ENCODE assay signal across 7 cellular contexts in the genomic region with DNA sequence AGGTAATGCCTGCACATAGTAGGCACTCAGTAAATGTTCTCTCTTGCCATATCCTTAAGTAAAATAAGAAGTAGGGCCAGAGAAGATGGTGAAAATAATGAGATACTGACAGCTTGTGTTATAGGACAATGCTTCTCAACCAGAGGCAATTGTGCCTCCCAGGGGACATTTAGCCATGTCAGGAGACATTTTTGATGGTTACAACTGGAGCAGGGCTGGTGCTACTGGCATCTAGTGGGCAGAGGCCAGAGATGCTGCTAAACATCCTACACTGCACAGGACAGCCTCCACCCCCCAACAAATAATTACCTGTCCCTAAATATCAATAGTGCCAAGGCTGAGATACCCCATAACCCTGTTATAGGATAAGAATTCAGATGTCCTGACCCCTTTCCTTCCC. TPM values are rescaled to one million over a fixed set of nuclear protein-coding genes. Genes with fewer than 3 reads are reported as not detected.
DNase-seq lines count a peak whose midpoint lies in the region; ATAC-seq and TF ChIP-seq lines count a peak whose summit lies in the region.

No MANE protein-coding gene starts in this region.

- H3K27me3 Mint-ChIP-seq in nephron (ENCODE audit: low read depth), result peaks cover 10% of the 10 kb centered on the region

- peak overlapping the region; percentile 71 to 84 (median 77) for H3K4me3 Mint-ChIP-seq in nephron

- no peak overlapping the region for H2AFZ ChIP-seq in Loucy (ENCODE audit: low read length)

- DNase-seq in GM06990 (ENCODE audit: extremely low read depth, insufficient read length), result no peak
- DNase-seq in amniotic epithelial cell (ENCODE audit: low read depth), result peak; percentile 19
- no peak for DNase-seq in NOMO-1 treated with DMSO at 0.1 percent for 48 hours (lab: John Stamatoyannopoulos, UW; ENCODE audit: unreplicated experiment)
- DNase-seq in left lung, result no peak

- no peaks in the 10 kb centered on the region for H3K9me3 ChIP-seq in Loucy (ENCODE audit: insufficient read depth, low read depth, low read length)
- H3K9me3 ChIP-seq in left lung, result no peaks in the 10 kb centered on the region

- H3K4me1 ChIP-seq in Loucy (ENCODE audit: insufficient read depth, low read length, poor library complexity, severe bottlenecking), result peaks cover 23% of the 10 kb centered on the region
- peaks cover 15 to 24% of the 10 kb centered on the region in 2 donors for H3K4me1 ChIP-seq in left lung

- H3K79me2 ChIP-seq in Loucy (ENCODE audit: insufficient read depth, low read length), result peaks cover 24% of the 10 kb centered on the region

- H3K9me2 ChIP-seq in Loucy (replicated peaks; ENCODE audit: low read depth, low read length), result no peaks in the 10 kb centered on the region

- no peaks in the 10 kb centered on the region for H3F3A ChIP-seq in Loucy (ENCODE audit: low read depth)

- H3K27ac Mint-ChIP-seq in nephron, result peak overlapping the region in 1 of 3 experiments; percentile 17

- TF ChIP-seq CTCF in GM06990 (IDR thresholded peaks at IDR 0.05; ENCODE audit: insufficient read depth, low read length, poor library complexity, severe bottlenecking) (peak; percentile 67), Loucy (conservative IDR thresholded peaks at IDR 0.05; ENCODE audit: low read length) (peak; percentile 67), nephron (IDR thresholded peaks at IDR 0.05; ENCODE audit: unreplicated experiment in 3 of 3) (no peak), left lung (IDR thresholded peaks at IDR 0.05) (no peak)

- H3K9me3 Mint-ChIP-seq in nephron, result no peaks in the 10 kb centered on the region

- no peak overlapping the region for H3K27ac ChIP-seq in left lung

- intact Hi-C loops in left lung (cut with DNase I), result no loop called here

- no peaks in the 10 kb centered on the region for H3K4me1 Mint-ChIP-seq in nephron

- H3K27me3 ChIP-seq in GM06990 (replicated peaks; ENCODE audit: control insufficient read depth, insufficient read depth, low read length) (no peaks in the 10 kb centered on the region), Loucy (ENCODE audit: insufficient read depth, low read length, poor library complexity, severe bottlenecking) (no peaks in the 10 kb centered on the region), left lung (no peaks in the 10 kb centered on the region)

- peaks cover 3% of the 10 kb centered on the region for H4K20me1 ChIP-seq in Loucy (ENCODE audit: insufficient read depth, low read length, poor library complexity, severe bottlenecking)

- no peaks in the 10 kb centered on the region; the same call in 1 of the 2 replicates for H3K36me3 ChIP-seq in GM06990 (ENCODE audit: control insufficient read depth, insufficient read depth, low read length)
- H3K36me3 ChIP-seq in Loucy (ENCODE audit: insufficient read depth, low read length), result no peaks in the 10 kb centered on the region
- H3K36me3 ChIP-seq in left lung, result no peaks in the 10 kb centered on the region

- H3K9ac ChIP-seq in Loucy (ENCODE audit: low read depth, low read length, poor library complexity, severe bottlenecking), result peak overlapping the region; percentile 78

- no peak overlapping the region for H3K4me3 ChIP-seq in GM06990 (replicated peaks; ENCODE audit: low read depth, low read length)
- H3K4me3 ChIP-seq in Loucy (ENCODE audit: low read length, poor library complexity, severe bottlenecking), result peak overlapping the region; percentile 87
- no peak overlapping the region for H3K4me3 ChIP-seq in left lung

- no peaks in the 10 kb centered on the region for H3K36me3 Mint-ChIP-seq in nephron (ENCODE audit: low read depth)

- no peak for ATAC-seq in left lung
- ATAC-seq in HG02678 (IDR thresholded peaks at IDR 0.05; ENCODE audit: unreplicated experiment), result no peak

- H3K4me2 ChIP-seq in Loucy (ENCODE audit: low read depth, low read length, poor library complexity, severe bottlenecking), result peak overlapping the region; percentile 88

RNA-seq across cellular contexts. Expression of a gene that starts 1.7 kb away (rescaled TPM):
- total RNA-seq in left lung, result 10 to 100 TPM; 13.6 to 20.8 TPM

RNA-seq across cellular contexts. Expression of a gene that starts 3.4 kb away (rescaled TPM):
- total RNA-seq in left lung, result not detected

RNA-seq across cellular contexts. Expression of a gene that starts 24.1 kb away (rescaled TPM):
- 10 to 100 TPM in 1 of 2 donors, 1 to 10 TPM in 1; 8.7 to 15.3 TPM for total RNA-seq in left lung

RNA-seq across cellular contexts. Expression of a gene that starts 29.6 kb away (rescaled TPM):
- total RNA-seq in left lung, result under 1 TPM; 0.20 to 0.65 TPM

RNA-seq across cellular contexts. Expression of a gene that starts 54.5 kb away (rescaled TPM):
- 10 to 100 TPM; 22.2 to 42.0 TPM for total RNA-seq in left lung

Comparison
In these comparisons a context has a peak if more than half of its experiments do, and no peak if none do; other contexts are left out.
1. CTCF ChIP-seq: peak in GM06990 (single experiment) and Loucy (single experiment); none in nephron (0 of 3) and left lung (0 of 2).